In genomic region chr10:49465717-49466116, GRCh38 we compare ENCODE assay signal across 17 cellular contexts.
DNase-seq lines count a peak whose midpoint lies in the region; ATAC-seq and TF ChIP-seq lines count a peak whose summit lies in the region.
"Had no signal": no experiment of that assay in that cellular context is flagged by ENCODE, and none has a peak within 500 bp of the region (broad histone marks: within the 10 kb centered on the region; RNA-seq: fewer than 3 reads in every experiment).

No MANE protein-coding gene starts in this region.

- H3K27ac Mint-ChIP-seq in GM23338 (peak overlapping the region; percentile 22; the same call in 1 of the 2 replicates), type B pancreatic cell (peak overlapping the region; percentile 65)
- H3K27ac Mint-ChIP-seq: CD14-positive monocyte; CD4-positive, alpha-beta memory T cell; HFFc6 had no signal

- H3K4me3 Mint-ChIP-seq in GM23338 (no peak overlapping the region; the same call in 2 of the 3 replicates), type B pancreatic cell (no peak overlapping the region)
- H3K4me3 Mint-ChIP-seq: CD14-positive monocyte; CD4-positive, alpha-beta memory T cell; HFFc6 had no signal

- H3K9ac ChIP-seq in NT2/D1 (ENCODE audit: insufficient read length, low read depth): no peak overlapping the region
- H3K9ac ChIP-seq: BLaER1, GM23248 had no signal

- H3K4me1 Mint-ChIP-seq in GM23338 (peaks cover 12% of the 10 kb centered on the region), type B pancreatic cell (ENCODE audit: unreplicated experiment) (no peaks in the 10 kb centered on the region)
- H3K4me1 Mint-ChIP-seq: CD14-positive monocyte had no signal

- peaks cover 48% of the 10 kb centered on the region for H3K36me3 Mint-ChIP-seq in GM23338 (ENCODE audit: low read depth)
- peaks cover 52% of the 10 kb centered on the region for H3K36me3 Mint-ChIP-seq in type B pancreatic cell

- no peak for TF ChIP-seq CTCF in GM23338 (conservative IDR thresholded peaks at IDR 0.05; ENCODE audit: low read depth in 2 of 2)
- no peak for TF ChIP-seq CTCF in type B pancreatic cell (conservative IDR thresholded peaks at IDR 0.05)

- H3K27me3 Mint-ChIP-seq in GM23338 (ENCODE audit: insufficient read depth, low read depth, poor library complexity) (no peaks in the 10 kb centered on the region), type B pancreatic cell (no peaks in the 10 kb centered on the region)
- H3K27me3 Mint-ChIP-seq: CD4-positive, alpha-beta memory T cell had no signal

- H2AFZ ChIP-seq in GM23338: no peak overlapping the region
- H2AFZ ChIP-seq: GM23248 had no signal

- no peaks in the 10 kb centered on the region for H3K79me2 ChIP-seq in GM23338 (replicated peaks; ENCODE audit: insufficient read depth)

- no peaks in the 10 kb centered on the region for H3F3A ChIP-seq in GM23338 (replicated peaks; ENCODE audit: low read depth)

- H3K27me3 ChIP-seq in GM23338 (ENCODE audit: insufficient read depth) (no peaks in the 10 kb centered on the region), NT2/D1 (ENCODE audit: insufficient read depth, insufficient read length) (no peaks in the 10 kb centered on the region)
- H3K27me3 ChIP-seq: BLaER1 had no signal

- H3K9me3 Mint-ChIP-seq in GM23338: peaks cover 36% of the 10 kb centered on the region
- peaks cover 15% of the 10 kb centered on the region for H3K9me3 Mint-ChIP-seq in type B pancreatic cell
- H3K9me3 Mint-ChIP-seq: HFFc6 had no signal

- no peaks in the 10 kb centered on the region for H4K20me1 ChIP-seq in GM23338 (replicated peaks; ENCODE audit: insufficient read depth)
- H4K20me1 ChIP-seq: BLaER1 had no signal

- H3K4me3 ChIP-seq in GM23338 (no peak overlapping the region; the same call in 1 of the 2 replicates), NT2/D1 (ENCODE audit: insufficient read length, low read depth) (no peak overlapping the region)
- H3K4me3 ChIP-seq: BLaER1, GM23248 had no signal

- H3K27ac ChIP-seq in GM23338 (ENCODE audit: low read depth): peak overlapping the region; percentile 63; the same call in 1 of the 2 replicates
- H3K27ac ChIP-seq: BLaER1, GM23248 had no signal

- ATAC-seq in GM23338: peak; percentile 59
- ATAC-seq in GM18873 (IDR thresholded peaks at IDR 0.05; ENCODE audit: low FRiP score, unreplicated experiment): no peak
- ATAC-seq: HCT116 had no signal

- DNase-seq in GM23338 (ENCODE audit: low spot score) (peak; percentile 35), NT2/D1 (ENCODE audit: low read depth, low spot score) (peak; percentile 6), iPS DF 19.7 (ENCODE audit: low read depth, low spot score) (peak; percentile 25), type B pancreatic cell (ENCODE audit: extremely low spot score, unreplicated experiment) (no peak), SKM-1 (lab: John Stamatoyannopoulos, UW; ENCODE audit: unreplicated experiment) (no peak), medulla oblongata (ENCODE audit: extremely low spot score) (no peak)
- DNase-seq: 8988T; Calu3; CD4-positive, alpha-beta memory T cell; DMS79 treated with DMSO at 0.1 percent for 48 hours; GF-D8; GM23248; HFFc6 had no signal

- H3K36me3 ChIP-seq in GM23338 (ENCODE audit: insufficient read depth) (no peaks in the 10 kb centered on the region), NT2/D1 (ENCODE audit: insufficient read depth, insufficient read length, low read length) (peaks cover 22% of the 10 kb centered on the region)

- H3K4me2 ChIP-seq in GM23338: no peak overlapping the region
- H3K4me2 ChIP-seq: BLaER1 had no signal

- H3K4me1 ChIP-seq in GM23338 (ENCODE audit: insufficient read depth) (no peaks in the 10 kb centered on the region), NT2/D1 (ENCODE audit: insufficient read depth, insufficient read length) (no peaks in the 10 kb centered on the region)
- H3K4me1 ChIP-seq: BLaER1 had no signal

- peaks cover 28% of the 10 kb centered on the region; the same call in 1 of the 2 replicates for H3K9me3 ChIP-seq in NT2/D1 (ENCODE audit: insufficient read depth, low read length)

- H3K9me2 ChIP-seq in GM23338 (ENCODE audit: insufficient read depth): no peaks in the 10 kb centered on the region

TF ChIP-seq in GM23338, 12 proteins besides CTCF, POLR2A, EP300 and RAD21 (continues in another document):
- TF ChIP-seq, protein P1, sequence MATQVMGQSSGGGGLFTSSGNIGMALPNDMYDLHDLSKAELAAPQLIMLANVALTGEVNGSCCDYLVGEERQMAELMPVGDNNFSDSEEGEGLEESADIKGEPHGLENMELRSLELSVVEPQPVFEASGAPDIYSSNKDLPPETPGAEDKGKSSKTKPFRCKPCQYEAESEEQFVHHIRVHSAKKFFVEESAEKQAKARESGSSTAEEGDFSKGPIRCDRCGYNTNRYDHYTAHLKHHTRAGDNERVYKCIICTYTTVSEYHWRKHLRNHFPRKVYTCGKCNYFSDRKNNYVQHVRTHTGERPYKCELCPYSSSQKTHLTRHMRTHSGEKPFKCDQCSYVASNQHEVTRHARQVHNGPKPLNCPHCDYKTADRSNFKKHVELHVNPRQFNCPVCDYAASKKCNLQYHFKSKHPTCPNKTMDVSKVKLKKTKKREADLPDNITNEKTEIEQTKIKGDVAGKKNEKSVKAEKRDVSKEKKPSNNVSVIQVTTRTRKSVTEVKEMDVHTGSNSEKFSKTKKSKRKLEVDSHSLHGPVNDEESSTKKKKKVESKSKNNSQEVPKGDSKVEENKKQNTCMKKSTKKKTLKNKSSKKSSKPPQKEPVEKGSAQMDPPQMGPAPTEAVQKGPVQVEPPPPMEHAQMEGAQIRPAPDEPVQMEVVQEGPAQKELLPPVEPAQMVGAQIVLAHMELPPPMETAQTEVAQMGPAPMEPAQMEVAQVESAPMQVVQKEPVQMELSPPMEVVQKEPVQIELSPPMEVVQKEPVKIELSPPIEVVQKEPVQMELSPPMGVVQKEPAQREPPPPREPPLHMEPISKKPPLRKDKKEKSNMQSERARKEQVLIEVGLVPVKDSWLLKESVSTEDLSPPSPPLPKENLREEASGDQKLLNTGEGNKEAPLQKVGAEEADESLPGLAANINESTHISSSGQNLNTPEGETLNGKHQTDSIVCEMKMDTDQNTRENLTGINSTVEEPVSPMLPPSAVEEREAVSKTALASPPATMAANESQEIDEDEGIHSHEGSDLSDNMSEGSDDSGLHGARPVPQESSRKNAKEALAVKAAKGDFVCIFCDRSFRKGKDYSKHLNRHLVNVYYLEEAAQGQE (IDR thresholded peaks at IDR 0.05; ENCODE audit: unreplicated experiment): no peak
- no peak for TF ChIP-seq CREB1 (CRISPR knock-in tag; IDR thresholded peaks at IDR 0.05; ENCODE audit: low read depth)
- TF ChIP-seq EZH2phosphoT487 (IDR thresholded peaks at IDR 0.05; ENCODE audit: unreplicated experiment): no peak
- TF ChIP-seq, protein P2, sequence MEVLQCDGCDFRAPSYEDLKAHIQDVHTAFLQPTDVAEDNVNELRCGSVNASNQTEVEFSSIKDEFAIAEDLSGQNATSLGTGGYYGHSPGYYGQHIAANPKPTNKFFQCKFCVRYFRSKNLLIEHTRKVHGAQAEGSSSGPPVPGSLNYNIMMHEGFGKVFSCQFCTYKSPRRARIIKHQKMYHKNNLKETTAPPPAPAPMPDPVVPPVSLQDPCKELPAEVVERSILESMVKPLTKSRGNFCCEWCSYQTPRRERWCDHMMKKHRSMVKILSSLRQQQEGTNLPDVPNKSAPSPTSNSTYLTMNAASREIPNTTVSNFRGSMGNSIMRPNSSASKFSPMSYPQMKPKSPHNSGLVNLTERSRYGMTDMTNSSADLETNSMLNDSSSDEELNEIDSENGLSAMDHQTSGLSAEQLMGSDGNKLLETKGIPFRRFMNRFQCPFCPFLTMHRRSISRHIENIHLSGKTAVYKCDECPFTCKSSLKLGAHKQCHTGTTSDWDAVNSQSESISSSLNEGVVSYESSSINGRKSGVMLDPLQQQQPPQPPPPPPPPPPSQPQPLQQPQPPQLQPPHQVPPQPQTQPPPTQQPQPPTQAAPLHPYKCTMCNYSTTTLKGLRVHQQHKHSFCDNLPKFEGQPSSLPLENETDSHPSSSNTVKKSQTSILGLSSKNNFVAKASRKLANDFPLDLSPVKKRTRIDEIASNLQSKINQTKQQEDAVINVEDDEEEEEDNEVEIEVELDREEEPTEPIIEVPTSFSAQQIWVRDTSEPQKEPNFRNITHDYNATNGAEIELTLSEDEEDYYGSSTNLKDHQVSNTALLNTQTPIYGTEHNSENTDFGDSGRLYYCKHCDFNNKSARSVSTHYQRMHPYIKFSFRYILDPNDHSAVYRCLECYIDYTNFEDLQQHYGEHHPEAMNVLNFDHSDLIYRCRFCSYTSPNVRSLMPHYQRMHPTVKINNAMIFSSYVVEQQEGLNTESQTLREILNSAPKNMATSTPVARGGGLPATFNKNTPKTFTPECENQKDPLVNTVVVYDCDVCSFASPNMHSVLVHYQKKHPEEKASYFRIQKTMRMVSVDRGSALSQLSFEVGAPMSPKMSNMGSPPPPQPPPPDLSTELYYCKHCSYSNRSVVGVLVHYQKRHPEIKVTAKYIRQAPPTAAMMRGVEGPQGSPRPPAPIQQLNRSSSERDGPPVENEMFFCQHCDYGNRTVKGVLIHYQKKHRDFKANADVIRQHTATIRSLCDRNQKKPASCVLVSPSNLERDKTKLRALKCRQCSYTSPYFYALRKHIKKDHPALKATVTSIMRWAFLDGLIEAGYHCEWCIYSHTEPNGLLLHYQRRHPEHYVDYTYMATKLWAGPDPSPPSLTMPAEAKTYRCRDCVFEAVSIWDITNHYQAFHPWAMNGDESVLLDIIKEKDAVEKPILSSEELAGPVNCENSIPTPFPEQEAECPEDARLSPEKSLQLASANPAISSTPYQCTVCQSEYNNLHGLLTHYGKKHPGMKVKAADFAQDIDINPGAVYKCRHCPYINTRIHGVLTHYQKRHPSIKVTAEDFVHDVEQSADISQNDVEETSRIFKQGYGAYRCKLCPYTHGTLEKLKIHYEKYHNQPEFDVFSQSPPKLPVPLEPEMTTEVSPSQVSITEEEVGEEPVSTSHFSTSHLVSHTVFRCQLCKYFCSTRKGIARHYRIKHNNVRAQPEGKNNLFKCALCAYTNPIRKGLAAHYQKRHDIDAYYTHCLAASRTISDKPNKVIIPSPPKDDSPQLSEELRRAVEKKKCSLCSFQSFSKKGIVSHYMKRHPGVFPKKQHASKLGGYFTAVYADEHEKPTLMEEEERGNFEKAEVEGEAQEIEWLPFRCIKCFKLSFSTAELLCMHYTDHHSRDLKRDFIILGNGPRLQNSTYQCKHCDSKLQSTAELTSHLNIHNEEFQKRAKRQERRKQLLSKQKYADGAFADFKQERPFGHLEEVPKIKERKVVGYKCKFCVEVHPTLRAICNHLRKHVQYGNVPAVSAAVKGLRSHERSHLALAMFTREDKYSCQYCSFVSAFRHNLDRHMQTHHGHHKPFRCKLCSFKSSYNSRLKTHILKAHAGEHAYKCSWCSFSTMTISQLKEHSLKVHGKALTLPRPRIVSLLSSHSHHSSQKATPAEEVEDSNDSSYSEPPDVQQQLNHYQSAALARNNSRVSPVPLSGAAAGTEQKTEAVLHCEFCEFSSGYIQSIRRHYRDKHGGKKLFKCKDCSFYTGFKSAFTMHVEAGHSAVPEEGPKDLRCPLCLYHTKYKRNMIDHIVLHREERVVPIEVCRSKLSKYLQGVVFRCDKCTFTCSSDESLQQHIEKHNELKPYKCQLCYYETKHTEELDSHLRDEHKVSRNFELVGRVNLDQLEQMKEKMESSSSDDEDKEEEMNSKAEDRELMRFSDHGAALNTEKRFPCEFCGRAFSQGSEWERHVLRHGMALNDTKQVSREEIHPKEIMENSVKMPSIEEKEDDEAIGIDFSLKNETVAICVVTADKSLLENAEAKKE (CRISPR knock-in tag; IDR thresholded peaks at IDR 0.05): no peak
- TF ChIP-seq JUNB (IDR thresholded peaks at IDR 0.05; ENCODE audit: unreplicated experiment): no peak

Comparison
In these comparisons a context has a peak if more than half of its experiments do, and no peak if none do; other contexts are left out.
1. DNase-seq: peak in GM23338 (single experiment), NT2/D1 (single experiment) and iPS DF 19.7 (single experiment); none in type B pancreatic cell (single experiment), SKM-1 (single experiment) and medulla oblongata (single experiment).